11 cellular contexts compared by ENCODE assay signal in the genomic region with DNA sequence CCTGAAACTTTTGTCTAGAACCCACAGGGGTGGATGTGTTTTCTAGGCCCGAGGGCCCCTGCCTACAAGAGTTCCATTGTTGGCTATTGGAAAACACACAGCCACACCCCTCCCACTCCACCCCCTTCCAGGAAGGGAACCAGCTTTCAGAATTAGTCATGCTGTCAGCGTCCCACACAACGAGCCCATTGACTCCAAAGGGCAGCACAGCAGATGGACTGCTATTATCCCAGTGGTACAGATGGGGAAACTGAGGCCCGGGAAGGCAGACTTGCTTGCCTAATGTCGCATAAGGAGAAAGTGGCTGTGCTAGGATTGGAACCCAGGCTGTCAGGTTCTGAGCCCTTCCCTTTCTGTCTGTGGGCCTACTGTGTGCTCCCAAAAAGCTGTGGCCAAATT. TPM values are rescaled to one million over a fixed set of nuclear protein-coding genes. Genes with fewer than 3 reads are reported as not detected.
DNase-seq lines count a peak whose midpoint lies in the region; ATAC-seq and TF ChIP-seq lines count a peak whose summit lies in the region.
"Had no signal": no experiment of that assay in that cellular context is flagged by ENCODE, and none has a peak within 500 bp of the region (broad histone marks: within the 10 kb centered on the region; RNA-seq: fewer than 3 reads in every experiment).

No MANE protein-coding gene starts in this region.

- no peak for TF ChIP-seq CTCF in breast epithelium (IDR thresholded peaks at IDR 0.05)

- H3K4me3 ChIP-seq in breast epithelium = no peak overlapping the region
- H3K4me3 ChIP-seq: ascending aorta had no signal

- no peak overlapping the region for H3K4me3 Mint-ChIP-seq in activated CD4-positive, alpha-beta T cell treated with anti-CD3 and anti-CD28 coated beads for 36 hours
- H3K4me3 Mint-ChIP-seq in activated CD4-positive, alpha-beta T cell treated with anti-CD3 and anti-CD28 coated beads, Interleukin-2, amount 10 ng/mL, durations not matched to agents 7 days and 5 days = no peak overlapping the region

- intact Hi-C loops in activated CD4-positive, alpha-beta T cell treated with anti-CD3 and anti-CD28 coated beads for 36 hours (cut with DNase I, micrococcal nuclease) = no loop called here
- intact Hi-C loops in breast epithelium (cut with DNase I; ENCODE audit: low total_unique reads) = no loop called here

- H3K27me3 ChIP-seq in breast epithelium = no peaks in the 10 kb centered on the region
- H3K27me3 ChIP-seq: ascending aorta had no signal

- CTCF ChIA-PET in activated CD4-positive, alpha-beta T cell treated with anti-CD3 and anti-CD28 coated beads for 36 hours (lab: Charles Lee) = interaction anchor here (1.0 kb wide), 1 partner anchor 23 kb away, joined by 3 read pairs; no protein-coding TSS in a partner anchor
- CTCF ChIA-PET in activated CD4-positive, alpha-beta T cell treated with anti-CD3 and anti-CD28 coated beads, Interleukin-2, amount 10 ng/mL, durations not matched to agents 7 days and 5 days (lab: Charles Lee) = interaction anchor here (1.8 kb wide), 1 partner anchor 8 kb away, joined by 6 read pairs; a partner anchor contains a TSS

- peaks cover 6% of the 10 kb centered on the region for H3K4me1 Mint-ChIP-seq in activated CD4-positive, alpha-beta T cell treated with anti-CD3 and anti-CD28 coated beads for 36 hours
- H3K4me1 Mint-ChIP-seq in activated CD4-positive, alpha-beta T cell treated with anti-CD3 and anti-CD28 coated beads, Interleukin-2, amount 10 ng/mL, durations not matched to agents 7 days and 5 days = no peaks in the 10 kb centered on the region

- no peaks in the 10 kb centered on the region for H3K36me3 ChIP-seq in breast epithelium
- H3K36me3 ChIP-seq: ascending aorta had no signal

- no peak overlapping the region for H3K27ac Mint-ChIP-seq in activated CD4-positive, alpha-beta T cell treated with anti-CD3 and anti-CD28 coated beads for 36 hours
- no peak overlapping the region for H3K27ac Mint-ChIP-seq in activated CD4-positive, alpha-beta T cell treated with anti-CD3 and anti-CD28 coated beads, Interleukin-2, amount 10 ng/mL, durations not matched to agents 7 days and 5 days

- POLR2A ChIA-PET in activated CD4-positive, alpha-beta T cell treated with anti-CD3 and anti-CD28 coated beads for 36 hours (lab: Charles Lee) = no interaction called here
- POLR2A ChIA-PET in activated CD4-positive, alpha-beta T cell treated with anti-CD3 and anti-CD28 coated beads, Interleukin-2, amount 10 ng/mL, durations not matched to agents 7 days and 5 days (lab: Charles Lee) = no interaction called here

- TF ChIP-seq POLR2A in breast epithelium (IDR thresholded peaks at IDR 0.05) = no peak

- H3K27ac ChIP-seq in breast epithelium (peak overlapping the region; percentile 84 to 90), substantia nigra (ENCODE audit: low read depth, low read length, poor library complexity, severe bottlenecking) (peak overlapping the region; percentile 95)
- H3K27ac ChIP-seq: ascending aorta, HL-60 had no signal

- H3K27me3 Mint-ChIP-seq in activated CD4-positive, alpha-beta T cell treated with anti-CD3 and anti-CD28 coated beads for 36 hours = no peaks in the 10 kb centered on the region
- H3K27me3 Mint-ChIP-seq in activated CD4-positive, alpha-beta T cell treated with anti-CD3 and anti-CD28 coated beads, Interleukin-2, amount 10 ng/mL, durations not matched to agents 7 days and 5 days = peaks cover 1% of the 10 kb centered on the region

- H3K9me3 ChIP-seq in breast epithelium = no peaks in the 10 kb centered on the region
- H3K9me3 ChIP-seq: ascending aorta had no signal

- peaks cover 4% of the 10 kb centered on the region for H3K9me3 Mint-ChIP-seq in activated CD4-positive, alpha-beta T cell treated with anti-CD3 and anti-CD28 coated beads for 36 hours (ENCODE audit: low read depth)
- peaks cover 5% of the 10 kb centered on the region for H3K9me3 Mint-ChIP-seq in activated CD4-positive, alpha-beta T cell treated with anti-CD3 and anti-CD28 coated beads, Interleukin-2, amount 10 ng/mL, durations not matched to agents 7 days and 5 days

- no peaks in the 10 kb centered on the region for H3K36me3 Mint-ChIP-seq in activated CD4-positive, alpha-beta T cell treated with anti-CD3 and anti-CD28 coated beads for 36 hours (ENCODE audit: low read depth)
- no peaks in the 10 kb centered on the region for H3K36me3 Mint-ChIP-seq in activated CD4-positive, alpha-beta T cell treated with anti-CD3 and anti-CD28 coated beads, Interleukin-2, amount 10 ng/mL, durations not matched to agents 7 days and 5 days (ENCODE audit: low read depth)

- ATAC-seq in activated CD4-positive, alpha-beta T cell treated with anti-CD3 and anti-CD28 coated beads for 36 hours = peak; percentile 30
- no peak for ATAC-seq in HG03159 (IDR thresholded peaks at IDR 0.05; ENCODE audit: unreplicated experiment)
- ATAC-seq in GM19035 (IDR thresholded peaks at IDR 0.05; ENCODE audit: unreplicated experiment) = no peak

- DNase-seq in activated CD4-positive, alpha-beta T cell treated with anti-CD3 and anti-CD28 coated beads for 36 hours = peak; percentile 34
- no peak for DNase-seq in activated CD4-positive, alpha-beta T cell treated with anti-CD3 and anti-CD28 coated beads, Interleukin-2, amount 10 ng/mL, durations not matched to agents 7 days and 5 days
- DNase-seq in breast epithelium (ENCODE audit: low spot score in 2 of 2) (peak; percentile 78 to 92), iris pigment epithelial cell (ENCODE audit: low read depth) (peak; percentile 47), substantia nigra (lab: John Stamatoyannopoulos, UW) (peak in 47 of 49 donors; percentile 40 to 95 (median 81)), T1000 (lab: John Stamatoyannopoulos, UW) (no peak)
- DNase-seq: NCI-H510A treated with DMSO at 0.1 percent for 48 hours had no signal

- peaks cover 2 to 18% of the 10 kb centered on the region in 2 donors for H3K4me1 ChIP-seq in breast epithelium
- H3K4me1 ChIP-seq: ascending aorta had no signal

RNA-seq across cellular contexts. Expression of a gene that starts 8.1 kb away (rescaled TPM):
- not detected for total RNA-seq in activated CD4-positive, alpha-beta T cell treated with anti-CD3 and anti-CD28 coated beads for 36 hours
- not detected for total RNA-seq in activated CD4-positive, alpha-beta T cell treated with anti-CD3 and anti-CD28 coated beads, Interleukin-2, amount 10 ng/mL, durations not matched to agents 7 days and 5 days
- total RNA-seq in breast epithelium = 100 to 1,000 TPM in 2 of 3 donors, not detected in 1; 135 to 318 TPM
- total RNA-seq: ascending aorta had no signal

RNA-seq across cellular contexts. Expression of a gene that starts 27.3 kb away (rescaled TPM):
- under 1 TPM; 0.66 to 0.67 TPM for total RNA-seq in activated CD4-positive, alpha-beta T cell treated with anti-CD3 and anti-CD28 coated beads for 36 hours
- under 1 TPM; 0.37 to 0.40 TPM for total RNA-seq in activated CD4-positive, alpha-beta T cell treated with anti-CD3 and anti-CD28 coated beads, Interleukin-2, amount 10 ng/mL, durations not matched to agents 7 days and 5 days
- total RNA-seq in breast epithelium = 10 to 100 TPM in 1 of 3 donors, 1 to 10 TPM in 2; 4.3 to 37.8 (median 5.3) TPM

RNA-seq across cellular contexts. Expression of a gene that starts 31.1 kb away (rescaled TPM):
- 1 to 10 TPM; 1.9 to 2.4 TPM for total RNA-seq in activated CD4-positive, alpha-beta T cell treated with anti-CD3 and anti-CD28 coated beads for 36 hours
- 1 to 10 TPM; 1.0 to 1.8 TPM for total RNA-seq in activated CD4-positive, alpha-beta T cell treated with anti-CD3 and anti-CD28 coated beads, Interleukin-2, amount 10 ng/mL, durations not matched to agents 7 days and 5 days
- total RNA-seq in breast epithelium = 10 to 100 TPM; 15.5 to 75.5 (median 34.7) TPM

RNA-seq across cellular contexts. Expression of a gene that starts 35.5 kb away (rescaled TPM):
- total RNA-seq in activated CD4-positive, alpha-beta T cell treated with anti-CD3 and anti-CD28 coated beads for 36 hours = under 1 TPM; 0.41 to 0.46 TPM
- total RNA-seq in activated CD4-positive, alpha-beta T cell treated with anti-CD3 and anti-CD28 coated beads, Interleukin-2, amount 10 ng/mL, durations not matched to agents 7 days and 5 days = 1 to 10 TPM; 4.5 to 5.0 TPM
- total RNA-seq in breast epithelium = not detected
- total RNA-seq: ascending aorta had no signal

RNA-seq across cellular contexts. Expression of a gene that starts 47.0 kb away (rescaled TPM):
- total RNA-seq in activated CD4-positive, alpha-beta T cell treated with anti-CD3 and anti-CD28 coated beads for 36 hours = 100 to 1,000 TPM; 261 to 358 TPM
- total RNA-seq in activated CD4-positive, alpha-beta T cell treated with anti-CD3 and anti-CD28 coated beads, Interleukin-2, amount 10 ng/mL, durations not matched to agents 7 days and 5 days = 100 to 1,000 TPM; 455 to 524 TPM
- total RNA-seq in breast epithelium = 10 to 100 TPM; 52.4 to 56.7 (median 56.2) TPM

Comparison
In these comparisons a context has a peak if more than half of its experiments do, and no peak if none do; other contexts are left out.
1. DNase-seq: peak in activated CD4-positive, alpha-beta T cell treated with anti-CD3 and anti-CD28 coated beads for 36 hours (single experiment), breast epithelium (2 of 2), iris pigment epithelial cell (single experiment) and substantia nigra (47 of 49); none in activated CD4-positive, alpha-beta T cell treated with anti-CD3 and anti-CD28 coated beads, Interleukin-2, amount 10 ng/mL, durations not matched to agents 7 days and 5 days (single experiment) and T1000 (single experiment).
2. RNA of a gene that starts 31.1 kb away (total RNA-seq): 15.5 to 75.5 TPM in breast epithelium; 1.9 to 2.4 TPM in activated CD4-positive, alpha-beta T cell treated with anti-CD3 and anti-CD28 coated beads for 36 hours and 1.0 to 1.8 TPM in activated CD4-positive, alpha-beta T cell treated with anti-CD3 and anti-CD28 coated beads, Interleukin-2, amount 10 ng/mL, durations not matched to agents 7 days and 5 days; every median in the first group is over 4 times any median in the second.